1 cellular context compared by ENCODE assay signal in the genomic region with DNA sequence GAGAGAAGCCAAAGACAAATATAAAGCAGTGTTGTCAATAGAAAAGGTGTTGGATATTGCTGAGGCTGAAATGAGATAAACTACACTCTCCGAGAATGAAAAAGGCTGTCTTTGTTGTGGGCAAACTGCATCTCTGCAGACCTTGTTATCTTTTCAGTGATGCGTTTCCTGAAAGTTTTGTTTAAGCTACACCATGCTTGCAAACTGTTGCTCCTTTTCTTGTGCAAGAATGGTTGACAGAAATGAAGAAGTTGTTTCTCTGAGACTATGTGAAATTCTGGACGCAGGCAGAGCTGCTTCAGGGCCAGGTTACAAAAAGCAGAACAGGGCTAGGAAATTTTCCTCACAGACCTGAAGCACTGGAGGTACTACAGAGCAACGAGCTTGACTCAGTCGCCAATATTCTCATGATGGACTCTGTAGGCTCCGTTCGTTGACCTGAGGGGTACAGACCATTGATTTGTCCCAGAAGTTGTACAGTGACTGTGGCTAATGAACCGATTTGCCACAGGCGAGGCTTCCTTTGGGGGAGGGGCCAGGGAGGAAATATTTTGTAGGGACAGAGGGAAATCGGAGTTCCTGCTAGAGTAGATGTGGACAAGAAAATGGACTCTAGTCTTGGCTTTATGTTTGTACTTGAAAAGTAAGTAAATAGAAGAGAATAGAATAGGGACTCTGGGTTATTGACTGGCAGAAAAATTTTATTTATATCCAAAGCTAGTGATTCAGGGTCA.
TF ChIP-seq lines count a peak whose summit lies in the region.

No MANE protein-coding gene starts in this region.

TF ChIP-seq in K562, 482 proteins besides CTCF, POLR2A, EP300 and RAD21 (continued from another document):
- TF ChIP-seq, protein P1, sequence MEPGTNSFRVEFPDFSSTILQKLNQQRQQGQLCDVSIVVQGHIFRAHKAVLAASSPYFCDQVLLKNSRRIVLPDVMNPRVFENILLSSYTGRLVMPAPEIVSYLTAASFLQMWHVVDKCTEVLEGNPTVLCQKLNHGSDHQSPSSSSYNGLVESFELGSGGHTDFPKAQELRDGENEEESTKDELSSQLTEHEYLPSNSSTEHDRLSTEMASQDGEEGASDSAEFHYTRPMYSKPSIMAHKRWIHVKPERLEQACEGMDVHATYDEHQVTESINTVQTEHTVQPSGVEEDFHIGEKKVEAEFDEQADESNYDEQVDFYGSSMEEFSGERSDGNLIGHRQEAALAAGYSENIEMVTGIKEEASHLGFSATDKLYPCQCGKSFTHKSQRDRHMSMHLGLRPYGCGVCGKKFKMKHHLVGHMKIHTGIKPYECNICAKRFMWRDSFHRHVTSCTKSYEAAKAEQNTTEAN (CRISPR knock-in tag; IDR thresholded peaks at IDR 0.05): no peak
- TF ChIP-seq, protein P2, sequence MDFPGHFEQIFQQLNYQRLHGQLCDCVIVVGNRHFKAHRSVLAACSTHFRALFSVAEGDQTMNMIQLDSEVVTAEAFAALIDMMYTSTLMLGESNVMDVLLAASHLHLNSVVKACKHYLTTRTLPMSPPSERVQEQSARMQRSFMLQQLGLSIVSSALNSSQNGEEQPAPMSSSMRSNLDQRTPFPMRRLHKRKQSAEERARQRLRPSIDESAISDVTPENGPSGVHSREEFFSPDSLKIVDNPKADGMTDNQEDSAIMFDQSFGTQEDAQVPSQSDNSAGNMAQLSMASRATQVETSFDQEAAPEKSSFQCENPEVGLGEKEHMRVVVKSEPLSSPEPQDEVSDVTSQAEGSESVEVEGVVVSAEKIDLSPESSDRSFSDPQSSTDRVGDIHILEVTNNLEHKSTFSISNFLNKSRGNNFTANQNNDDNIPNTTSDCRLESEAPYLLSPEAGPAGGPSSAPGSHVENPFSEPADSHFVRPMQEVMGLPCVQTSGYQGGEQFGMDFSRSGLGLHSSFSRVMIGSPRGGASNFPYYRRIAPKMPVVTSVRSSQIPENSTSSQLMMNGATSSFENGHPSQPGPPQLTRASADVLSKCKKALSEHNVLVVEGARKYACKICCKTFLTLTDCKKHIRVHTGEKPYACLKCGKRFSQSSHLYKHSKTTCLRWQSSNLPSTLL (IDR thresholded peaks at IDR 0.05): no peak
- TF ChIP-seq, protein P3, sequence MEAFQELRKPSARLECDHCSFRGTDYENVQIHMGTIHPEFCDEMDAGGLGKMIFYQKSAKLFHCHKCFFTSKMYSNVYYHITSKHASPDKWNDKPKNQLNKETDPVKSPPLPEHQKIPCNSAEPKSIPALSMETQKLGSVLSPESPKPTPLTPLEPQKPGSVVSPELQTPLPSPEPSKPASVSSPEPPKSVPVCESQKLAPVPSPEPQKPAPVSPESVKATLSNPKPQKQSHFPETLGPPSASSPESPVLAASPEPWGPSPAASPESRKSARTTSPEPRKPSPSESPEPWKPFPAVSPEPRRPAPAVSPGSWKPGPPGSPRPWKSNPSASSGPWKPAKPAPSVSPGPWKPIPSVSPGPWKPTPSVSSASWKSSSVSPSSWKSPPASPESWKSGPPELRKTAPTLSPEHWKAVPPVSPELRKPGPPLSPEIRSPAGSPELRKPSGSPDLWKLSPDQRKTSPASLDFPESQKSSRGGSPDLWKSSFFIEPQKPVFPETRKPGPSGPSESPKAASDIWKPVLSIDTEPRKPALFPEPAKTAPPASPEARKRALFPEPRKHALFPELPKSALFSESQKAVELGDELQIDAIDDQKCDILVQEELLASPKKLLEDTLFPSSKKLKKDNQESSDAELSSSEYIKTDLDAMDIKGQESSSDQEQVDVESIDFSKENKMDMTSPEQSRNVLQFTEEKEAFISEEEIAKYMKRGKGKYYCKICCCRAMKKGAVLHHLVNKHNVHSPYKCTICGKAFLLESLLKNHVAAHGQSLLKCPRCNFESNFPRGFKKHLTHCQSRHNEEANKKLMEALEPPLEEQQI (IDR thresholded peaks at IDR 0.05): no peak
- TF ChIP-seq CEBPG (CRISPR knock-in tag; IDR thresholded peaks at IDR 0.05) (peak; percentile 32; the same call in 1 of the 2 replicates), CEBPG (tag; conservative IDR thresholded peaks at IDR 0.05 in 1 of 2, IDR thresholded peaks at IDR 0.05 in 1 of 2) (no peak), MBD2 (IDR thresholded peaks at IDR 0.05; ENCODE audit: borderline replicate concordance, low read depth) (no peak), RNF2 (IDR thresholded peaks at IDR 0.05) (no peak), NFXL1 (CRISPR knock-in tag; IDR thresholded peaks at IDR 0.05) (no peak)
